ENCODE assay signal across 8 cellular contexts in genomic region chr7:111560773-111561658, GRCh38. TPM values are rescaled to one million over a fixed set of nuclear protein-coding genes. Genes with fewer than 3 reads are reported as not detected.
DNase-seq lines count a peak whose midpoint lies in the region; ATAC-seq, FAIRE-seq and TF ChIP-seq lines count a peak whose summit lies in the region.

No MANE protein-coding gene starts in this region.

- H2AFZ ChIP-seq in mammary epithelial cell (ENCODE audit: low read depth, low read length): peak overlapping the region; percentile 100

- peak overlapping the region; percentile 69 for H3K27ac ChIP-seq in mammary epithelial cell (ENCODE audit: insufficient read depth, low read depth, low read length)

- H3K4me2 ChIP-seq in mammary epithelial cell (ENCODE audit: insufficient read depth, low read depth, low read length): peak overlapping the region; percentile 96

- 0% methylated on average over 2 of the region's 4 CpGs for WGBS in mammary epithelial cell (ENCODE audit: low coverage, missing lambda C conversion rate)

- peak; percentile 5 for FAIRE-seq in urothelium cell line (lab: Jason Lieb, UNC)

- dilution Hi-C loops in mammary epithelial cell (cut with HindIII; ENCODE audit: low sequenced_read_pairs): no loop called here

- H3K4me3 ChIP-seq in mammary epithelial cell (replicated peaks in 1 of 3; ENCODE audit: insufficient read depth in 1 of 3, low read depth in 2 of 3, low read length in 3 of 3): peak overlapping the region; percentile 48 to 74 (median 72)

- in situ Hi-C loops in mammary epithelial cell (cut with MboI; ENCODE audit: low sequenced_read_pairs in 2 of 2): no loop called here

- intact Hi-C loops in mammary epithelial cell (cut with micrococcal nuclease): loop anchor here (2.0 to 5.0 kb wide), 4 partner anchors 64 to 469 kb away; partner anchors contain the start of gene LRRN3

- H4K20me1 ChIP-seq in mammary epithelial cell (ENCODE audit: insufficient read depth, low read length): no peaks in the 10 kb centered on the region

- DNase-seq in GM04504 (ENCODE audit: low read depth) (peak; percentile 1), M059J (ENCODE audit: low read depth) (peak; percentile 60), mammary epithelial cell (peak; percentile 48), medulla oblongata (ENCODE audit: extremely low spot score) (peak; percentile 42), urothelium cell line (ENCODE audit: low spot score) (peak; percentile 20), ureter (ENCODE audit: low spot score) (no peak), middle frontal gyrus (ENCODE audit: extremely low spot score, low spot score) (no peak)

- no peak for TF ChIP-seq CTCF in mammary epithelial cell (conservative IDR thresholded peaks at IDR 0.05 in 1 of 2, IDR thresholded peaks at IDR 0.05 in 1 of 2; ENCODE audit: extremely low read depth in 1 of 2, insufficient read depth in 1 of 2, low read depth in 1 of 2, low read length in 2 of 2)

- peaks cover 18% of the 10 kb centered on the region for H3K4me1 ChIP-seq in mammary epithelial cell (ENCODE audit: insufficient read depth, low read length)

- H3K9me3 ChIP-seq in mammary epithelial cell (replicated peaks; ENCODE audit: insufficient read depth, low read length): no peaks in the 10 kb centered on the region

- H3K9ac ChIP-seq in mammary epithelial cell (ENCODE audit: insufficient read depth, low read length): peak overlapping the region; percentile 88

- H3K27me3 ChIP-seq in mammary epithelial cell (ENCODE audit: insufficient read depth, low read length): no peaks in the 10 kb centered on the region

- ATAC-seq in GM21619 (IDR thresholded peaks at IDR 0.05; ENCODE audit: unreplicated experiment): no peak

- no peaks in the 10 kb centered on the region for H3K36me3 ChIP-seq in mammary epithelial cell (ENCODE audit: insufficient read depth, low read length)

- CTCF ChIA-PET in mammary epithelial cell (lab: Charles Lee; ENCODE audit: low non-redundant PET): no interaction called here

- peaks cover 9% of the 10 kb centered on the region for H3K79me2 ChIP-seq in mammary epithelial cell (ENCODE audit: insufficient read depth, low read length)

- TSS peak; percentile 89 for BruUV-seq in mammary epithelial cell (replicated peaks; lab: Mats Ljungman, UMichigan)

RNA-seq across cellular contexts. Expression of gene IMMP2L, which starts 1.3 kb away (rescaled TPM):
- 5.9 and 8.6 TPM in 2 replicates for total RNA-seq in M059J (2014; rRNA removed; shearing (Covaris generic))
- total RNA-seq in mammary epithelial cell: 10 to 100 TPM; 10.8 to 19.9 TPM
- polyA plus RNA-seq in mammary epithelial cell: 7.9 TPM
- polyA minus RNA-seq in mammary epithelial cell: 1.0 TPM
- total RNA-seq in ureter: 40.8 TPM

Comparison
In these comparisons a context has a peak if more than half of its experiments do, and no peak if none do; other contexts are left out.
1. DNase-seq: peak in GM04504 (single experiment), M059J (single experiment), mammary epithelial cell (single experiment), medulla oblongata (single experiment) and urothelium cell line (single experiment); none in ureter (single experiment) and middle frontal gyrus (single experiment).